Comparison of ENCODE assay signal across 38 cellular contexts in the genomic region with DNA sequence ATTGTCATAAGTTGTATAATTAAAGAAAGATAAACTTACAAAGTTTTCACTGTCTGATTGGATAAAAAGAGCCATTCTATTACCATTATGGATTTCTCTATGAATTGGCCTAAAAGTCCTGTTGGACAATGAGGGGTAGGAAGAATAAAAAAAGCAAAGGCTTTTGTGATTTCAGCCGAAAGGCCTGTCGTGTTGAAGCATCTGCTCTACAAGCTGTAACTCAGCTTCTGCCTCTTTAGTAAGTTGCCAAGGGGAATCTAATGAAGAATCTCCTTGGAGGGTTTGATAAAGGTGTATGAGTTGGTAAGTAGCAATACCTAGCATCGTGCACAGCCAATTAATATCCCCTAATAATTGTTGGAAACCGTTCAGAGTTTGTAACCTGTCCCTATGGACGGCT. TPM values are rescaled to one million over a fixed set of nuclear protein-coding genes. Genes with fewer than 3 reads are reported as not detected.
"Had no signal": no experiment of that assay in that cellular context is flagged by ENCODE, and none has a peak within 500 bp of the region (broad histone marks: within the 10 kb centered on the region; RNA-seq: fewer than 3 reads in every experiment).

No MANE protein-coding gene starts in this region.

- H3K4me3 ChIP-seq: MG63 had no signal

- DNase-seq: Karpas-422, Kasumi-1, MG63, MM.1S, MV-4-11, NCI-H1048, NCI-H1092, NCI-H1092 treated with DMSO at 0.1 percent for 48 hours, NCI-H1105, NCI-H1105 treated with DMSO at 0.1 percent for 48 hours, NCI-H1417, NCI-H1417 treated with DMSO at 0.1 percent for 48 hours, NCI-H1436, NCI-H1436 treated with DMSO at 0.1 percent for 48 hours, NCI-H146, NCI-H1694, NCI-H1694 treated with DMSO at 0.1 percent for 48 hours, NCI-H187, NCI-H187 treated with DMSO at 0.1 percent for 48 hours, NCI-H1930, NCI-H2029, NCI-H2029 treated with DMSO at 0.1 percent for 48 hours, NCI-H2081, NCI-H2081 treated with DMSO at 0.1 percent for 48 hours, NCI-H2107, NCI-H2171, NCI-H2171 treated with DMSO at 0.1 percent for 48 hours, NCI-H2227 treated with DMSO at 0.1 percent for 48 hours, NCI-H226, NCI-H345, NCI-H446, NCI-H446 treated with DMSO at 0.1 percent for 48 hours, NCI-H510A had no signal

- H3K36me3 ChIP-seq: MG63 had no signal

- H3K27ac ChIP-seq: KMS-11 had no signal

- H3K27me3 ChIP-seq: MG63 had no signal

RNA-seq across cellular contexts. Expression of a gene that starts 25.2 kb away (rescaled TPM):
- total RNA-seq: LHCN-M2, M059J, MCF 10A, NCI-H460 had no signal

RNA-seq across cellular contexts. Expression of a gene that starts 56.0 kb away (rescaled TPM):
- total RNA-seq: LHCN-M2, M059J, MCF 10A, NCI-H460 had no signal
